In genomic region chrX:155028749-155029360, GRCh38 we compare ENCODE assay signal across 10 cellular contexts. TPM values are rescaled to one million over a fixed set of nuclear protein-coding genes. Genes with fewer than 3 reads are reported as not detected.
DNase-seq lines count a peak whose midpoint lies in the region; ATAC-seq and TF ChIP-seq lines count a peak whose summit lies in the region.
"Had no signal": no experiment of that assay in that cellular context is flagged by ENCODE, and none has a peak within 500 bp of the region (broad histone marks: within the 10 kb centered on the region; RNA-seq: fewer than 3 reads in every experiment).

No MANE protein-coding gene starts in this region.

- peak overlapping the region; percentile 95 for H3K27ac Mint-ChIP-seq in activated CD8-positive, alpha-beta T cell treated with anti-CD3 and anti-CD28 coated beads for 36 hours

- no peak for TF ChIP-seq EP300 in gastroesophageal sphincter (IDR thresholded peaks at IDR 0.05)

- TF ChIP-seq CTCF in heart left ventricle (IDR thresholded peaks at IDR 0.05) (no peak), gastroesophageal sphincter (IDR thresholded peaks at IDR 0.05) (no peak), tibial artery (IDR thresholded peaks at IDR 0.05) (no peak)
- TF ChIP-seq CTCF in activated CD8-positive, alpha-beta T cell treated with anti-CD3 and anti-CD28 coated beads for 36 hours (IDR thresholded peaks at IDR 0.05) = no peak

- peaks cover 27% of the 10 kb centered on the region for H3K4me1 Mint-ChIP-seq in activated CD8-positive, alpha-beta T cell treated with anti-CD3 and anti-CD28 coated beads for 36 hours (ENCODE audit: low read depth)

- no peak for TF ChIP-seq POLR2A in heart left ventricle (IDR thresholded peaks at IDR 0.05)
- no peak for TF ChIP-seq POLR2A in gastroesophageal sphincter (IDR thresholded peaks at IDR 0.05)

- peak overlapping the region; percentile 91 to 99 (median 98) for H3K27ac ChIP-seq in heart left ventricle
- H3K27ac ChIP-seq in gastroesophageal sphincter = peak overlapping the region; percentile 79 to 98 (median 96)
- H3K27ac ChIP-seq in tibial artery = peak overlapping the region; percentile 95

- peak overlapping the region in 7 of 12 donors; percentile 59 to 85 (median 70) for H3K4me3 ChIP-seq in heart left ventricle
- H3K4me3 ChIP-seq in gastroesophageal sphincter = peak overlapping the region in 1 of 2 donors; percentile 69
- H3K4me3 ChIP-seq in tibial artery = no peak overlapping the region

- H3K27me3 ChIP-seq in heart left ventricle = no peaks in the 10 kb centered on the region
- no peaks in the 10 kb centered on the region for H3K27me3 ChIP-seq in gastroesophageal sphincter
- H3K27me3 ChIP-seq in tibial artery = no peaks in the 10 kb centered on the region

- H3K36me3 ChIP-seq in heart left ventricle (peaks cover 0 to 6% (median 0%) of the 10 kb centered on the region in 9 donors), gastroesophageal sphincter (peaks cover 0 to 2% of the 10 kb centered on the region in 2 donors), tibial artery (no peaks in the 10 kb centered on the region)

- 47 to 78% (median 59%) methylated on average over 2 of the region's 2 CpGs for WGBS in heart left ventricle, 4 donors
- WGBS in gastroesophageal sphincter (ENCODE audit: low coverage in 1 of 2), 2 donors = 20 to 71% methylated on average over 1 to 2 of the region's 2 CpGs

- H3K9me3 ChIP-seq in heart left ventricle (no peaks in the 10 kb centered on the region), gastroesophageal sphincter (no peaks in the 10 kb centered on the region), tibial artery (no peaks in the 10 kb centered on the region)

- H3K4me1 ChIP-seq in heart left ventricle (peaks cover 0 to 15% (median 5%) of the 10 kb centered on the region in 12 donors), gastroesophageal sphincter (peaks cover 0 to 24% (median 0%) of the 10 kb centered on the region in 3 donors), tibial artery (peaks cover 0 to 14% (median 0%) of the 10 kb centered on the region in 4 donors)

- no peaks in the 10 kb centered on the region for H3K9me3 Mint-ChIP-seq in activated CD8-positive, alpha-beta T cell treated with anti-CD3 and anti-CD28 coated beads for 36 hours

- peak overlapping the region; percentile 85 for H3K4me3 Mint-ChIP-seq in activated CD8-positive, alpha-beta T cell treated with anti-CD3 and anti-CD28 coated beads for 36 hours

- ATAC-seq in heart left ventricle = no peak
- no peak for ATAC-seq in activated CD8-positive, alpha-beta T cell treated with anti-CD3 and anti-CD28 coated beads for 36 hours
- ATAC-seq in gastroesophageal sphincter = no peak
- ATAC-seq in HG02763 (IDR thresholded peaks at IDR 0.05; ENCODE audit: unreplicated experiment) = no peak

- CTCF ChIA-PET in activated CD8-positive, alpha-beta T cell treated with anti-CD3 and anti-CD28 coated beads for 36 hours (lab: Charles Lee) = interaction anchor here (1.1 kb wide), 1 partner anchor 28 kb away, joined by 3 read pairs; no protein-coding TSS in a partner anchor

- intact Hi-C loops in heart left ventricle (cut with DNase I) = no loop called here
- intact Hi-C loops in cardiac septum (cut with DNase I) = no loop called here
- intact Hi-C loops in activated CD8-positive, alpha-beta T cell treated with anti-CD3 and anti-CD28 coated beads for 36 hours (cut with micrococcal nuclease) = no loop called here
- intact Hi-C loops in tibial artery (cut with DNase I; ENCODE audit: low total_unique reads) = no loop called here

- H3K27me3 Mint-ChIP-seq in activated CD8-positive, alpha-beta T cell treated with anti-CD3 and anti-CD28 coated beads for 36 hours = no peaks in the 10 kb centered on the region

- H3K36me3 Mint-ChIP-seq in activated CD8-positive, alpha-beta T cell treated with anti-CD3 and anti-CD28 coated beads for 36 hours (ENCODE audit: low read depth) = peaks cover 3% of the 10 kb centered on the region

- POLR2A ChIA-PET in activated CD8-positive, alpha-beta T cell treated with anti-CD3 and anti-CD28 coated beads for 36 hours (lab: Charles Lee) = interaction anchor here (0.9 to 1.1 kb wide), 2 partner anchors 9 to 10 kb away, joined by 3 to 4 read pairs; no protein-coding TSS in a partner anchor

- DNase-seq in heart left ventricle (no peak), cardiac septum (ENCODE audit: low spot score) (no peak), tibial artery (no peak), D341Med (ENCODE audit: low spot score) (no peak)
- no peak for DNase-seq in activated CD8-positive, alpha-beta T cell treated with anti-CD3 and anti-CD28 coated beads for 36 hours
- DNase-seq in activated CD4-positive, CD25-positive, alpha-beta regulatory T cell treated with anti-CD3 and anti-CD28 coated beads, Interleukin-2, amount 50 U/mL, for 72 hours = no peak
- DNase-seq: activated CD8-positive, alpha-beta memory T cell treated with anti-CD3 and anti-CD28 coated beads, Interleukin-2, amount 50 U/mL, for 4 hours; NCI-H187 had no signal

RNA-seq across cellular contexts. Expression of gene FUNDC2, which starts 2.2 kb away (rescaled TPM):
- total RNA-seq in heart left ventricle (100 to 1,000 TPM; 147 to 390 (median 259) TPM), cardiac septum (207 TPM), gastroesophageal sphincter (10 to 100 TPM; 67.8 to 96.3 (median 87.7) TPM)
- 100 to 1,000 TPM; 445 TPM for polyA plus RNA-seq in heart left ventricle
- total RNA-seq in activated CD8-positive, alpha-beta T cell treated with anti-CD3 and anti-CD28 coated beads for 36 hours = 10 to 100 TPM; 83.7 to 89.0 TPM

RNA-seq across cellular contexts. Expression of gene F8, which starts 6.3 kb away (rescaled TPM):
- total RNA-seq in heart left ventricle = 10 to 100 TPM; 26.9 to 75.1 (median 44.3) TPM
- 10 to 100 TPM; 32.6 to 60.2 TPM for polyA plus RNA-seq in heart left ventricle
- 43.4 TPM for total RNA-seq in cardiac septum
- 1 to 10 TPM; 4.1 to 4.4 TPM for total RNA-seq in activated CD8-positive, alpha-beta T cell treated with anti-CD3 and anti-CD28 coated beads for 36 hours
- 10 to 100 TPM; 12.5 to 26.5 (median 19.1) TPM for total RNA-seq in gastroesophageal sphincter

RNA-seq across cellular contexts. Expression of gene CMC4, which starts 42.1 kb away (rescaled TPM):
- total RNA-seq in heart left ventricle (10 to 100 TPM; 14.4 to 74.3 (median 21.0) TPM), cardiac septum (19.4 TPM), gastroesophageal sphincter (10 to 100 TPM; 21.0 to 33.0 (median 23.6) TPM)
- 10 to 100 TPM; 26.1 to 53.0 TPM for polyA plus RNA-seq in heart left ventricle
- 1 to 10 TPM; 3.8 to 5.1 TPM for total RNA-seq in activated CD8-positive, alpha-beta T cell treated with anti-CD3 and anti-CD28 coated beads for 36 hours

RNA-seq across cellular contexts. Expression of gene MTCP1, which starts 42.1 kb away (rescaled TPM):
- total RNA-seq in heart left ventricle = 10 to 100 TPM in 7 of 9 donors, under 1 TPM in 2; 0.24 to 60.0 (median 44.8) TPM
- 100 to 1,000 TPM in 1 of 2 donors, 10 to 100 TPM in 1; 13.8 to 185 TPM for polyA plus RNA-seq in heart left ventricle
- total RNA-seq in cardiac septum = 41.4 TPM
- total RNA-seq in activated CD8-positive, alpha-beta T cell treated with anti-CD3 and anti-CD28 coated beads for 36 hours = 10 to 100 TPM; 23.4 to 23.9 TPM
- total RNA-seq in gastroesophageal sphincter = 1 to 10 TPM; 1.4 to 4.0 (median 1.9) TPM

RNA-seq across cellular contexts. Expression of gene BRCC3, which starts 42.5 kb away (rescaled TPM):
- total RNA-seq in heart left ventricle (10 to 100 TPM in 8 of 9 donors, 1 to 10 TPM in 1; 7.9 to 18.7 (median 16.6) TPM), cardiac septum (15.6 TPM), gastroesophageal sphincter (10 to 100 TPM; 12.3 to 18.6 (median 15.0) TPM)
- 10 to 100 TPM in 1 of 2 donors, 1 to 10 TPM in 1; 3.6 to 15.0 TPM for polyA plus RNA-seq in heart left ventricle
- total RNA-seq in activated CD8-positive, alpha-beta T cell treated with anti-CD3 and anti-CD28 coated beads for 36 hours = 10 to 100 TPM; 30.0 to 32.5 TPM

Comparison
In these comparisons a context has a peak if more than half of its experiments do, and no peak if none do; other contexts are left out.
1. H3K4me3 ChIP-seq: peak in heart left ventricle (7 of 12); none in tibial artery (0 of 2).
2. Peak in every context shown above with its lines, with median percentiles within 50 percentile points of each other: H3K27ac ChIP-seq.